10 cellular contexts compared by ENCODE assay signal in the genomic region with DNA sequence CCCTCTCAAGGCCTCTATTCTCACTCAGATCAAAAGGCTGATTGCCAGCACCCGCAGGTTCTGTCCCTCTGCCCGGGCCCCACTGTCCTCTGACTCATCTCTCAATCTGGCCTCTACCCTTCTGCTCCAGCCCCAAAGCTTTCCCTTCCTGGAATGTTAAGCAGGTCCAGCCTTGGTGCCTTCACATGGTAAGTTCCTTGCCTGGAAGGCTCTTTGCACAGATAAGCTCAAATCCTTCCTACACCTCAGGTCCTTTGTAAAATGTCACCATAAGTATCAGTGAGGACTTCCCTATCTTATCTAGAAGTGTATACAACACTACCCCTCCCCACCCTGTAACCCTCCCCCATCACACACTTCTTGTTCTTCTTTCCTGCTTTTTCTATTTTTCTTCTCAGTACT. TPM values are rescaled to one million over a fixed set of nuclear protein-coding genes. Genes with fewer than 3 reads are reported as not detected.
DNase-seq lines count a peak whose midpoint lies in the region; ATAC-seq and TF ChIP-seq lines count a peak whose summit lies in the region.
"Had no signal": no experiment of that assay in that cellular context is flagged by ENCODE, and none has a peak within 500 bp of the region (broad histone marks: within the 10 kb centered on the region; RNA-seq: fewer than 3 reads in every experiment).

No MANE protein-coding gene starts in this region.

- no peak overlapping the region for H3K4me3 ChIP-seq in NT2/D1 (ENCODE audit: insufficient read length, low read depth)
- H3K4me3 ChIP-seq in fibroblast of pulmonary artery (replicated peaks; ENCODE audit: low read depth, low read length) = no peak overlapping the region
- H3K4me3 ChIP-seq: SK-N-MC, vagina had no signal

- H3K27me3 ChIP-seq in NT2/D1 (ENCODE audit: insufficient read depth, insufficient read length) = no peaks in the 10 kb centered on the region
- H3K27me3 ChIP-seq: vagina had no signal

- no peaks in the 10 kb centered on the region for H3K4me1 ChIP-seq in NT2/D1 (ENCODE audit: insufficient read depth, insufficient read length)

- no peak overlapping the region for H3K4me3 Mint-ChIP-seq in activated naive CD8-positive, alpha-beta T cell treated with anti-CD3 and anti-CD28 coated beads for 36 hours
- H3K4me3 Mint-ChIP-seq: activated T-cell treated with anti-CD3 and anti-CD28 coated beads, Interleukin-2, amount 50 U/mL, for 72 hours had no signal

- no peaks in the 10 kb centered on the region for H3K27me3 Mint-ChIP-seq in activated naive CD8-positive, alpha-beta T cell treated with anti-CD3 and anti-CD28 coated beads for 36 hours

- TF ChIP-seq CTCF in AG09319 (IDR thresholded peaks at IDR 0.05; ENCODE audit: low read depth, low read length) = no peak
- TF ChIP-seq CTCF in fibroblast of pulmonary artery (IDR thresholded peaks at IDR 0.05; ENCODE audit: low read length, missing control alignments) = no peak

- DNase-seq in AG09319 (ENCODE audit: extremely low read depth, low read depth) = peak; percentile 19
- DNase-seq in NT2/D1 (ENCODE audit: low read depth, low spot score) = peak; percentile 57
- peak; percentile 52 for DNase-seq in fibroblast of pulmonary artery (ENCODE audit: low read depth)
- DNase-seq in activated naive CD8-positive, alpha-beta T cell treated with anti-CD3 and anti-CD28 coated beads for 36 hours = no peak
- no peak for DNase-seq in NCI-H187 treated with DMSO at 0.1 percent for 48 hours (lab: John Stamatoyannopoulos, UW)
- DNase-seq: activated T-cell treated with anti-CD3 and anti-CD28 coated beads, Interleukin-2, amount 50 U/mL, for 72 hours; NCI-H2029 had no signal

- ATAC-seq in GM21723 (IDR thresholded peaks at IDR 0.05; ENCODE audit: unreplicated experiment) = no peak
- ATAC-seq: activated T-cell treated with anti-CD3 and anti-CD28 coated beads, Interleukin-2, amount 50 U/mL, for 72 hours had no signal

- peaks cover 77% of the 10 kb centered on the region for H3K36me3 ChIP-seq in NT2/D1 (ENCODE audit: insufficient read depth, insufficient read length, low read length)
- H3K36me3 ChIP-seq: vagina had no signal

- H3K27ac Mint-ChIP-seq in activated naive CD8-positive, alpha-beta T cell treated with anti-CD3 and anti-CD28 coated beads for 36 hours = no peak overlapping the region
- H3K27ac Mint-ChIP-seq: activated T-cell treated with anti-CD3 and anti-CD28 coated beads, Interleukin-2, amount 50 U/mL, for 72 hours had no signal

- H3K9me3 Mint-ChIP-seq in activated naive CD8-positive, alpha-beta T cell treated with anti-CD3 and anti-CD28 coated beads for 36 hours = no peaks in the 10 kb centered on the region
- H3K9me3 Mint-ChIP-seq: activated T-cell treated with anti-CD3 and anti-CD28 coated beads, Interleukin-2, amount 50 U/mL, for 72 hours had no signal

- H3K9me3 ChIP-seq in NT2/D1 (ENCODE audit: insufficient read depth, low read length) = no peaks in the 10 kb centered on the region
- H3K9me3 ChIP-seq: vagina had no signal

- peaks cover 19% of the 10 kb centered on the region for H3K36me3 Mint-ChIP-seq in activated naive CD8-positive, alpha-beta T cell treated with anti-CD3 and anti-CD28 coated beads for 36 hours

- no peak overlapping the region for H3K9ac ChIP-seq in NT2/D1 (ENCODE audit: insufficient read length, low read depth)

- H3K4me1 Mint-ChIP-seq in activated naive CD8-positive, alpha-beta T cell treated with anti-CD3 and anti-CD28 coated beads for 36 hours = no peaks in the 10 kb centered on the region

RNA-seq across cellular contexts. Expression of a gene that starts 22.2 kb away (rescaled TPM):
- 10 to 100 TPM; 23.3 to 23.8 TPM for total RNA-seq in activated naive CD8-positive, alpha-beta T cell treated with anti-CD3 and anti-CD28 coated beads for 36 hours

RNA-seq across cellular contexts. Expression of a gene that starts 25.3 kb away (rescaled TPM):
- total RNA-seq in activated naive CD8-positive, alpha-beta T cell treated with anti-CD3 and anti-CD28 coated beads for 36 hours = 100 to 1,000 TPM; 130 to 140 TPM

RNA-seq across cellular contexts. Expression of a gene that starts 25.6 kb away (rescaled TPM):
- total RNA-seq in activated naive CD8-positive, alpha-beta T cell treated with anti-CD3 and anti-CD28 coated beads for 36 hours = 100 to 1,000 TPM; 556 to 557 TPM

RNA-seq across cellular contexts. Expression of a gene that starts 44.9 kb away (rescaled TPM):
- total RNA-seq in activated naive CD8-positive, alpha-beta T cell treated with anti-CD3 and anti-CD28 coated beads for 36 hours = 100 to 1,000 TPM; 457 to 467 TPM

RNA-seq across cellular contexts. Expression of a gene that starts 52.2 kb away (rescaled TPM):
- 100 to 1,000 TPM; 203 to 208 TPM for total RNA-seq in activated naive CD8-positive, alpha-beta T cell treated with anti-CD3 and anti-CD28 coated beads for 36 hours

Comparison
In these comparisons a context has a peak if more than half of its experiments do, and no peak if none do; other contexts are left out.
1. DNase-seq: peak in AG09319 (single experiment), NT2/D1 (single experiment) and fibroblast of pulmonary artery (single experiment); none in activated naive CD8-positive, alpha-beta T cell treated with anti-CD3 and anti-CD28 coated beads for 36 hours (single experiment) and NCI-H187 treated with DMSO at 0.1 percent for 48 hours (single experiment).